8 cellular contexts compared by ENCODE assay signal in the genomic region with DNA sequence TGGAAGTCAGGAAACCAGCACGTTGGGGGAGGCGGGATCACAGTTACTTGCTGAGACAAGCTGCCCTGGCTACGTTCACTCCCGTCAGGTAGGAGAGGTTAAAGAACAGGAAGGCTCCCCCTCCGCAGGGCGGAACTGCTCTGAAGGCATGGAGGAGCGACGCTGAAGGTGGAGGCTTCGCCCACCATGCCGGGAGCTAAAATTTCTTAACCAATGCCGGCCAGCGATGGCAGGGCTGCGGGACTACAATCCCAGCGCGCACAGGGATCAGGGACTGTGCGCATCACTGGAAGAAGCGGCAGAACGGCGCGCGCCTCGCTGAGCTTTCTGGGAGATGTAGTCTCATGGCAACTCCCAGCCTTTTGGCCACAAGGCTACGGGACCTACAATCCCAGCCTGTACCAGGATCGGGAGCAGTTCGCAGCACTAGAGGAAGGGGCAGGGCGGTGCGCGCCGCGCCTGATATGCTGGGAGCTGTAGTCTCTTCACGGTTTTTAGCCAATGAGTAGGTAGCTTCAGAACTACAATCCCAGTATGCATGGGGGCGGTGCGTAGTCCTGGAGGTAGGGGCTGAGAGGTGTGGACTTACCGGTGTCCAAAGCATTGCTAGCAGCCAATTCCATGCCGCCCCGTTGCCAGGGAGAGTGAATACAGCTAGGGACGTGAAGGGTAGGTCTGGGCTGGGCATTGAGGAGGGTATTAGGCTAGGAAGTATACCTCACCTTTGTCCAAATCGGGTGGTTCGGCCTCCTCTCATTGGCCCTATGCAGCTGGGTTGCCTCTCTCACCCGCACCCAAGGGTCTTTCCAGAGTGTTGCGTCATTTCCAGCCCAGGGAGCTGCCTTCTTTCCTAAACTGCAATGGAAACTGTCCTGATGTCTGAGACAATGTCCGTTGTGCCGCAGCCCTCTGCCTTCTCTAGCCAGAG. TPM values are rescaled to one million over a fixed set of nuclear protein-coding genes. Genes with fewer than 3 reads are reported as not detected.
DNase-seq lines count a peak whose midpoint lies in the region; ATAC-seq, FAIRE-seq and TF ChIP-seq lines count a peak whose summit lies in the region.

No MANE protein-coding gene starts in this region.

- ATAC-seq in HG02884 (IDR thresholded peaks at IDR 0.05; ENCODE audit: unreplicated experiment), result peak; percentile 91
- peak; percentile 99 for ATAC-seq in left colon

- no peak for TF ChIP-seq POLR2A in GM12892 (IDR thresholded peaks at IDR 0.05; ENCODE audit: low read depth, low read length)

- DNase-seq in GM12892 (ENCODE audit: insufficient read length), result peak; percentile 16
- peak; percentile 89 for DNase-seq in NCI-H2107 treated with DMSO at 0.1 percent for 48 hours (lab: John Stamatoyannopoulos, UW; ENCODE audit: unreplicated experiment)
- DNase-seq in activated CD4-positive, alpha-beta T cell treated with anti-CD3 and anti-CD28 coated beads, Interleukin-2, amount 10 ng/mL, durations not matched to agents 24 days and 14 days, result peak; percentile 83
- DNase-seq in dedifferentiated amniotic fluid mesenchymal stem cell (ENCODE audit: extremely low spot score), result peak; percentile 92
- peak; percentile 94 to 95 for DNase-seq in left colon
- peak; percentile 32 to 66 (median 52) for DNase-seq in stimulated activated CD4-positive, alpha-beta T cell treated with anti-CD3 and anti-CD28 coated beads, Interleukin-1b, Interleukin-23, amount 100 ng/mL, for 24 hours (ENCODE audit: low read depth in 4 of 4, low spot score in 1 of 4)
- DNase-seq in RKO (ENCODE audit: low spot score), result no peak

- peaks cover 22% of the 10 kb centered on the region for H3K9me3 Mint-ChIP-seq in activated CD4-positive, alpha-beta T cell treated with anti-CD3 and anti-CD28 coated beads, Interleukin-2, amount 10 ng/mL, durations not matched to agents 24 days and 14 days

- peak overlapping the region; percentile 96 for H3K4me3 Mint-ChIP-seq in activated CD4-positive, alpha-beta T cell treated with anti-CD3 and anti-CD28 coated beads, Interleukin-2, amount 10 ng/mL, durations not matched to agents 24 days and 14 days

- FAIRE-seq in GM12892 (lab: Jason Lieb, UNC), result peak; percentile 46

- peaks cover 8% of the 10 kb centered on the region for H3K4me1 Mint-ChIP-seq in activated CD4-positive, alpha-beta T cell treated with anti-CD3 and anti-CD28 coated beads, Interleukin-2, amount 10 ng/mL, durations not matched to agents 24 days and 14 days

- H3K36me3 Mint-ChIP-seq in activated CD4-positive, alpha-beta T cell treated with anti-CD3 and anti-CD28 coated beads, Interleukin-2, amount 10 ng/mL, durations not matched to agents 24 days and 14 days (ENCODE audit: low read depth), result peaks cover 1% of the 10 kb centered on the region

- H3K27ac Mint-ChIP-seq in activated CD4-positive, alpha-beta T cell treated with anti-CD3 and anti-CD28 coated beads, Interleukin-2, amount 10 ng/mL, durations not matched to agents 24 days and 14 days, result peak overlapping the region; percentile 82

- no peaks in the 10 kb centered on the region for H3K27me3 Mint-ChIP-seq in activated CD4-positive, alpha-beta T cell treated with anti-CD3 and anti-CD28 coated beads, Interleukin-2, amount 10 ng/mL, durations not matched to agents 24 days and 14 days

- intact Hi-C loops in activated CD4-positive, alpha-beta T cell treated with anti-CD3 and anti-CD28 coated beads, Interleukin-2, amount 10 ng/mL, durations not matched to agents 24 days and 14 days (cut with micrococcal nuclease), result no loop called here
- intact Hi-C loops in left colon (cut with DNase I, micrococcal nuclease), result no loop called here

RNA-seq across cellular contexts. Expression of gene ZNF682, which starts 12.8 kb away (rescaled TPM):
- polyA plus RNA-seq in GM12892 (2012; ENCODE audit: missing spikeins), result 3.4 TPM
- total RNA-seq in activated CD4-positive, alpha-beta T cell treated with anti-CD3 and anti-CD28 coated beads, Interleukin-2, amount 10 ng/mL, durations not matched to agents 24 days and 14 days, result 4.7 and 6.5 TPM in 2 replicates
- total RNA-seq in left colon, result 1 to 10 TPM; 4.7 to 4.8 TPM

RNA-seq across cellular contexts. Expression of gene ZNF90, which starts 25.7 kb away (rescaled TPM):
- polyA plus RNA-seq in GM12892 (2012; ENCODE audit: missing spikeins), result 2.0 TPM
- 4.8 and 5.1 TPM in 2 replicates for total RNA-seq in activated CD4-positive, alpha-beta T cell treated with anti-CD3 and anti-CD28 coated beads, Interleukin-2, amount 10 ng/mL, durations not matched to agents 24 days and 14 days
- total RNA-seq in left colon, result 1 to 10 TPM; 3.2 to 3.4 TPM
